Comparison of ENCODE assay signal across 8 cellular contexts in the genomic region with DNA sequence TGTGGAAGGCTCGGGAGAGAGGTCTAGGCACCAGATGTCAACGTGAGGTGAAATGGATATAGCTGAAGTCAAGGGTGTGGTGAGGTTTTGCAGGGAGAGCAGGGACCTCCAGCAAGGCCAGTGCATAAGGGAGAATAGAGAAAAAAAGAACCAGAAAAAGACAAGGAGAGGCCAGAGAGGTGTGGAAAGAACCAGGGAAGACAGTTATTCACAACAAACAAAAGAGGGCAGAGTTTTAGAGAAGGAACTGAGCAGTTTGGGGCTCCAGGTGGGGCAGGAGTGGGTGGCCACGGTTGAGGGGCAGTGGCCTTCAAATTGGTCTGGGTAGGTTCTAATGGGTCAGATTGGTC. TPM values are rescaled to one million over a fixed set of nuclear protein-coding genes. Genes with fewer than 3 reads are reported as not detected.
DNase-seq lines count a peak whose midpoint lies in the region; ATAC-seq, FAIRE-seq and TF ChIP-seq lines count a peak whose summit lies in the region.

No MANE protein-coding gene starts in this region.

- H3K4me1 Mint-ChIP-seq in T-cell = peaks cover 23 to 37% (median 30%) of the 10 kb centered on the region in 3 donors

- H3K36me3 Mint-ChIP-seq in T-cell = no peaks in the 10 kb centered on the region

- H3K9me3 ChIP-seq in HAP-1 (no peaks in the 10 kb centered on the region), skeletal muscle tissue (ENCODE audit: control insufficient read depth in 3 of 3, low read length in 3 of 3) (no peaks in the 10 kb centered on the region)

- H3K4me3 ChIP-seq in HAP-1 (peak overlapping the region; percentile 56), fibroblast of villous mesenchyme (ENCODE audit: low read depth, low read length) (peak overlapping the region; percentile 68), skeletal muscle tissue (ENCODE audit: low read length in 3 of 3) (peak overlapping the region; percentile 94 to 98 (median 95))

- CTCF ChIA-PET in T-cell (lab: Charles Lee) = interaction anchor here (0.7 to 2.8 kb wide), 7 partner anchors 35 to 204 kb away, joined by 3 to 25 read pairs (median 4); no protein-coding TSS in a partner anchor

- ATAC-seq in T-cell (replicated peaks in 1 of 4) (no peak), GM21528 (IDR thresholded peaks at IDR 0.05; ENCODE audit: low FRiP score, unreplicated experiment) (no peak)

- no peak for FAIRE-seq in HTR-8/SVneo (lab: Jason Lieb, UNC)

- H3K4me3 Mint-ChIP-seq in T-cell = peak overlapping the region; percentile 92 to 93 (median 93)

- H3K27me3 ChIP-seq in HAP-1 (ENCODE audit: low read depth) = no peaks in the 10 kb centered on the region
- no peaks in the 10 kb centered on the region for H3K27me3 ChIP-seq in skeletal muscle tissue (ENCODE audit: control insufficient read depth in 3 of 3, insufficient read depth in 3 of 3, low read length in 3 of 3)

- in situ Hi-C loops in HAP-1 (cut with MboI; ENCODE audit: low sequenced_read_pairs) = loop anchor here (25.0 kb wide), 1 partner anchor 1024 kb away; a partner anchor contains a TSS

- H3K9ac ChIP-seq in skeletal muscle tissue (ENCODE audit: low read depth in 1 of 3, low read length in 3 of 3) = peak overlapping the region; percentile 90 to 95 (median 92)

- no peaks in the 10 kb centered on the region for H3K9me3 Mint-ChIP-seq in T-cell

- no peak for TF ChIP-seq CTCF in fibroblast of villous mesenchyme (IDR thresholded peaks at IDR 0.05; ENCODE audit: insufficient read depth, low read depth, low read length)

- peaks cover 21% of the 10 kb centered on the region for H3K4me1 ChIP-seq in HAP-1
- peaks cover 8 to 19% (median 9%) of the 10 kb centered on the region in 3 donors for H3K4me1 ChIP-seq in skeletal muscle tissue (ENCODE audit: control insufficient read depth in 3 of 3, insufficient read depth in 3 of 3, low read length in 3 of 3)

- H3K27ac ChIP-seq in skeletal muscle tissue (ENCODE audit: low read depth, low read length) = peak overlapping the region; percentile 98

- DNase-seq in HAP-1 (ENCODE audit: low spot score in 2 of 2) (no peak), T-cell (no peak), fibroblast of villous mesenchyme (ENCODE audit: low read depth) (no peak), NCI-H526 treated with DMSO at 0.1 percent for 48 hours (lab: John Stamatoyannopoulos, UW) (no peak), occipital lobe (lab: John Stamatoyannopoulos, UW) (no peak), HTR-8/SVneo (ENCODE audit: insufficient read length, low spot score) (no peak)

- H3K36me3 ChIP-seq in HAP-1 (replicated peaks) (no peaks in the 10 kb centered on the region), skeletal muscle tissue (ENCODE audit: control insufficient read depth in 3 of 3, insufficient read depth in 3 of 3, low read length in 3 of 3) (no peaks in the 10 kb centered on the region)

- POLR2A ChIA-PET in T-cell (lab: Charles Lee) = interaction anchor here (0.7 to 2.6 kb wide), 4 partner anchors 12 to 147 kb away, joined by 4 to 23 read pairs (median 9); a partner anchor contains a TSS

- H3K27ac Mint-ChIP-seq in T-cell = peak overlapping the region; percentile 98

- no peaks in the 10 kb centered on the region for H3K27me3 Mint-ChIP-seq in T-cell

RNA-seq across cellular contexts. Expression of a gene that starts 11.6 kb away (rescaled TPM):
- total RNA-seq in T-cell (10 to 100 TPM in 4 of 5 donors, 1 to 10 TPM in 1; 9.1 to 54.6 (median 33.0) TPM), fibroblast of villous mesenchyme (7.4 and 12.1 TPM in 2 replicates), skeletal muscle tissue (5.7 TPM), occipital lobe (8.0 TPM)

RNA-seq across cellular contexts. Expression of a gene that starts 16.7 kb away (rescaled TPM):
- 10 to 100 TPM; 30.0 to 49.0 (median 38.0) TPM for total RNA-seq in T-cell
- total RNA-seq in fibroblast of villous mesenchyme = 96.3 and 122 TPM in 2 replicates
- 52.7 TPM for total RNA-seq in skeletal muscle tissue
- total RNA-seq in occipital lobe = 12.3 TPM
